In the genomic region with DNA sequence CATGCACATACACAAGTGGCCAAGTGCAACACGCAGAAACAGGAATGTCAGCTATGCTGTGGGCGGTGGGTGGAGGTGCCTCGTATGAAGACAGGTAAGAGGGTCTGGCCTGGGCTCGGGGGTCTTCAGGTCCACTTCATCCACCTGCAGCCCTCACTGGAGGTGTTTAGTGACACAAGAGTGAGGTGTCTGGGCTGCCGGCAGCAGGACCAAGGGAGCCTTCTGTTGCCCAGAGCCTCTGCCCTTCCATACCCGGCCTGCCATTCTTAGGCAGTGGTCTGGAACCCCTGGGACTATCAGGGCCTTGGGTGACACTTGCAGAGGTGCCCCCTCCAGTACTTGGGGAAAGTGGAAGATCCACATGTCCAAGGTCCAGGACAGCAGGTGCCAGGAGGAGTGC, we compare ENCODE assay signal across 19 cellular contexts. TPM values are rescaled to one million over a fixed set of nuclear protein-coding genes. Genes with fewer than 3 reads are reported as not detected.
DNase-seq lines count a peak whose midpoint lies in the region; ATAC-seq and TF ChIP-seq lines count a peak whose summit lies in the region.
"Had no signal": no experiment of that assay in that cellular context is flagged by ENCODE, and none has a peak within 500 bp of the region (broad histone marks: within the 10 kb centered on the region; RNA-seq: fewer than 3 reads in every experiment).

No MANE protein-coding gene starts in this region.

- POLR2A ChIA-PET in activated naive CD8-positive, alpha-beta T cell treated with anti-CD3 and anti-CD28 coated beads, Interleukin-2, amount 10 ng/mL, durations not matched to agents 7 days and 5 days (lab: Charles Lee) = no interaction called here

- no peak for ATAC-seq in activated naive CD8-positive, alpha-beta T cell treated with anti-CD3 and anti-CD28 coated beads, Interleukin-2, amount 10 ng/mL, durations not matched to agents 7 days and 5 days (ENCODE audit: low read depth)
- no peak for ATAC-seq in RWPE2 (ENCODE audit: low read depth)
- no peak for ATAC-seq in mucosa of descending colon
- ATAC-seq in thoracic aorta (ENCODE audit: insufficient number of reproducible peaks, low FRiP score, low read depth) = peak; percentile 32

- H3K4me1 ChIP-seq in RWPE2 (ENCODE audit: insufficient read depth, poor library complexity, severe bottlenecking) = no peaks in the 10 kb centered on the region
- H3K4me1 ChIP-seq in mucosa of descending colon (ENCODE audit: low read depth) = no peaks in the 10 kb centered on the region
- H3K4me1 ChIP-seq in thoracic aorta (ENCODE audit: control insufficient read depth in 1 of 2, low read depth in 2 of 2) = peaks cover 16 to 58% of the 10 kb centered on the region in 2 donors

- no peaks in the 10 kb centered on the region for H3K4me1 Mint-ChIP-seq in activated naive CD8-positive, alpha-beta T cell treated with anti-CD3 and anti-CD28 coated beads, Interleukin-2, amount 10 ng/mL, durations not matched to agents 7 days and 5 days
- peaks cover 2% of the 10 kb centered on the region for H3K4me1 Mint-ChIP-seq in activated naive CD8-positive, alpha-beta T cell treated with anti-CD3 and anti-CD28 coated beads for 36 hours
- H3K4me1 Mint-ChIP-seq in immature natural killer cell = no peaks in the 10 kb centered on the region

- H3K9me3 Mint-ChIP-seq in activated naive CD8-positive, alpha-beta T cell treated with anti-CD3 and anti-CD28 coated beads, Interleukin-2, amount 10 ng/mL, durations not matched to agents 7 days and 5 days = no peaks in the 10 kb centered on the region
- H3K9me3 Mint-ChIP-seq in activated naive CD8-positive, alpha-beta T cell treated with anti-CD3 and anti-CD28 coated beads for 36 hours = peaks cover 6% of the 10 kb centered on the region
- H3K9me3 Mint-ChIP-seq in immature natural killer cell = peaks cover 0 to 14% (median 10%) of the 10 kb centered on the region in 6 donors

- H3K27me3 ChIP-seq in RWPE2 (ENCODE audit: insufficient read depth, poor library complexity, severe bottlenecking) (no peaks in the 10 kb centered on the region), thoracic aorta (replicated peaks; ENCODE audit: insufficient read depth) (no peaks in the 10 kb centered on the region)

- DNase-seq in activated naive CD8-positive, alpha-beta T cell treated with anti-CD3 and anti-CD28 coated beads, Interleukin-2, amount 10 ng/mL, durations not matched to agents 7 days and 5 days = peak; percentile 5
- no peak for DNase-seq in activated naive CD8-positive, alpha-beta T cell treated with anti-CD3 and anti-CD28 coated beads for 36 hours
- DNase-seq in RWPE2 (ENCODE audit: low spot score) = peak; percentile 39
- DNase-seq in mucosa of descending colon = peak in 2 of 3 donors; percentile 3 to 13
- DNase-seq in thoracic aorta (ENCODE audit: low spot score) = no peak
- DNase-seq in D341Med (ENCODE audit: low spot score) = no peak
- no peak for DNase-seq in inferior parietal cortex (ENCODE audit: extremely low spot score)
- DNase-seq in immature natural killer cell = no peak
- DNase-seq: DMS79, MV-4-11, NCI-H1105 treated with DMSO at 0.1 percent for 48 hours, NCI-H2029 treated with DMSO at 0.1 percent for 48 hours, NCI-H2171, NCI-H524 treated with DMSO at 0.1 percent for 48 hours, SHP77 had no signal

- H3K4me3 Mint-ChIP-seq in activated naive CD8-positive, alpha-beta T cell treated with anti-CD3 and anti-CD28 coated beads, Interleukin-2, amount 10 ng/mL, durations not matched to agents 7 days and 5 days = no peak overlapping the region
- no peak overlapping the region for H3K4me3 Mint-ChIP-seq in activated naive CD8-positive, alpha-beta T cell treated with anti-CD3 and anti-CD28 coated beads for 36 hours
- no peak overlapping the region for H3K4me3 Mint-ChIP-seq in immature natural killer cell
- H3K4me3 Mint-ChIP-seq: IgD-negative memory B cell had no signal

- no peak overlapping the region for H3K4me3 ChIP-seq in RWPE2 (ENCODE audit: severe bottlenecking)
- H3K4me3 ChIP-seq in mucosa of descending colon = no peak overlapping the region
- H3K4me3 ChIP-seq in thoracic aorta = no peak overlapping the region

- no peaks in the 10 kb centered on the region for H3K36me3 Mint-ChIP-seq in activated naive CD8-positive, alpha-beta T cell treated with anti-CD3 and anti-CD28 coated beads, Interleukin-2, amount 10 ng/mL, durations not matched to agents 7 days and 5 days
- no peaks in the 10 kb centered on the region for H3K36me3 Mint-ChIP-seq in activated naive CD8-positive, alpha-beta T cell treated with anti-CD3 and anti-CD28 coated beads for 36 hours
- H3K36me3 Mint-ChIP-seq in immature natural killer cell = peaks cover 0 to 5% (median 0%) of the 10 kb centered on the region in 3 donors

- H3K27ac ChIP-seq in RWPE2 (ENCODE audit: poor library complexity, severe bottlenecking) (no peak overlapping the region), thoracic aorta (peak overlapping the region; percentile 39 to 68)

- H3K9me3 ChIP-seq in RWPE2 (ENCODE audit: severe bottlenecking) (no peaks in the 10 kb centered on the region), mucosa of descending colon (peaks cover 11% of the 10 kb centered on the region), thoracic aorta (no peaks in the 10 kb centered on the region)

- intact Hi-C loops in mucosa of descending colon (cut with DNase I, micrococcal nuclease) = no loop called here

- H3K27me3 Mint-ChIP-seq in activated naive CD8-positive, alpha-beta T cell treated with anti-CD3 and anti-CD28 coated beads, Interleukin-2, amount 10 ng/mL, durations not matched to agents 7 days and 5 days = peaks cover 3% of the 10 kb centered on the region
- peaks cover 18% of the 10 kb centered on the region for H3K27me3 Mint-ChIP-seq in activated naive CD8-positive, alpha-beta T cell treated with anti-CD3 and anti-CD28 coated beads for 36 hours
- peaks cover 0 to 3% (median 0%) of the 10 kb centered on the region in 3 donors for H3K27me3 Mint-ChIP-seq in immature natural killer cell (ENCODE audit: low read depth in 3 of 3)

- H3K36me3 ChIP-seq in RWPE2 (ENCODE audit: low read depth) = no peaks in the 10 kb centered on the region
- no peaks in the 10 kb centered on the region for H3K36me3 ChIP-seq in mucosa of descending colon (ENCODE audit: low read depth)
- H3K36me3 ChIP-seq in thoracic aorta = no peaks in the 10 kb centered on the region

- TF ChIP-seq CTCF in RWPE2 (IDR thresholded peaks at IDR 0.05; ENCODE audit: poor library complexity, severe bottlenecking) = no peak
- no peak for TF ChIP-seq CTCF in mucosa of descending colon (IDR thresholded peaks at IDR 0.05)
- no peak for TF ChIP-seq CTCF in thoracic aorta (IDR thresholded peaks at IDR 0.05)

- H3K27ac Mint-ChIP-seq in activated naive CD8-positive, alpha-beta T cell treated with anti-CD3 and anti-CD28 coated beads, Interleukin-2, amount 10 ng/mL, durations not matched to agents 7 days and 5 days = no peak overlapping the region
- no peak overlapping the region for H3K27ac Mint-ChIP-seq in activated naive CD8-positive, alpha-beta T cell treated with anti-CD3 and anti-CD28 coated beads for 36 hours
- H3K27ac Mint-ChIP-seq in immature natural killer cell = no peak overlapping the region
- H3K27ac Mint-ChIP-seq: IgD-negative memory B cell had no signal

RNA-seq across cellular contexts. Expression of a gene that starts 21.7 kb away (rescaled TPM):
- not detected for total RNA-seq in activated naive CD8-positive, alpha-beta T cell treated with anti-CD3 and anti-CD28 coated beads, Interleukin-2, amount 10 ng/mL, durations not matched to agents 7 days and 5 days
- total RNA-seq in activated naive CD8-positive, alpha-beta T cell treated with anti-CD3 and anti-CD28 coated beads for 36 hours = not detected
- total RNA-seq in mucosa of descending colon (not detected), thoracic aorta (not detected)
- not detected for polyA plus RNA-seq in immature natural killer cell
- total RNA-seq: H4, M059J, OCI-LY7 had no signal
- polyA plus RNA-seq: IgD-negative memory B cell had no signal

Comparison
In these comparisons a context has a peak if more than half of its experiments do, and no peak if none do; other contexts are left out.
1. DNase-seq: peak in activated naive CD8-positive, alpha-beta T cell treated with anti-CD3 and anti-CD28 coated beads, Interleukin-2, amount 10 ng/mL, durations not matched to agents 7 days and 5 days (single experiment), RWPE2 (single experiment) and mucosa of descending colon (2 of 3); none in activated naive CD8-positive, alpha-beta T cell treated with anti-CD3 and anti-CD28 coated beads for 36 hours (single experiment), thoracic aorta (single experiment), D341Med (single experiment), inferior parietal cortex (single experiment) and immature natural killer cell (0 of 3).